ENCODE assay signal across 23 cellular contexts in genomic region chr22:44288951-44289350, GRCh38. TPM values are rescaled to one million over a fixed set of nuclear protein-coding genes. Genes with fewer than 3 reads are reported as not detected.
DNase-seq lines count a peak whose midpoint lies in the region; ATAC-seq, FAIRE-seq and TF ChIP-seq lines count a peak whose summit lies in the region.
"Had no signal": no experiment of that assay in that cellular context is flagged by ENCODE, and none has a peak within 500 bp of the region (broad histone marks: within the 10 kb centered on the region; RNA-seq: fewer than 3 reads in every experiment).

No MANE protein-coding gene starts in this region.

- no peak overlapping the region for H2BK20ac ChIP-seq in H1 (ENCODE audit: low read length)

- peaks cover 11 to 22% of the 10 kb centered on the region in 2 experiments; a peak in 3 of 5 replicates for H3K27me3 ChIP-seq in HepG2 (ENCODE audit: control insufficient read depth in 1 of 2, insufficient read depth in 2 of 2, low read length in 2 of 2)
- H3K27me3 ChIP-seq in right lobe of liver, result no peaks in the 10 kb centered on the region
- no peaks in the 10 kb centered on the region; a peak in 1 of 7 replicates for H3K27me3 ChIP-seq in H1 (replicated peaks in 1 of 4; ENCODE audit: control insufficient read depth in 3 of 4, extremely low read depth in 1 of 4, insufficient read depth in 3 of 4, low read length in 3 of 4)
- H3K27me3 ChIP-seq in vagina, result no peaks in the 10 kb centered on the region

- no peak overlapping the region; the same call in 1 of the 2 replicates for H2AK5ac ChIP-seq in H1 (ENCODE audit: low read depth, low read length)

- peak overlapping the region; percentile 47 for H2BK120ac ChIP-seq in H1 (replicated peaks; ENCODE audit: low read depth, low read length)

- H4K20me1 ChIP-seq in HepG2 (ENCODE audit: insufficient read depth, low read length) (no peaks in the 10 kb centered on the region), H1 (replicated peaks in 1 of 2; ENCODE audit: control insufficient read depth in 1 of 2, insufficient read depth in 2 of 2, low read length in 2 of 2) (no peaks in the 10 kb centered on the region)

- H3K4me1 ChIP-seq in HepG2 (ENCODE audit: insufficient read depth, low read length), result 0 out of 2 replicates have a peak, but pooled peaks cover 8% of the 10 kb centered on the region
- H3K4me1 ChIP-seq in right lobe of liver, result no peaks in the 10 kb centered on the region
- H3K4me1 ChIP-seq in H1 (replicated peaks in 1 of 4; ENCODE audit: control insufficient read depth in 3 of 4, insufficient read depth in 4 of 4, low read length in 3 of 4), result peaks cover 2 to 20% (median 10%) of the 10 kb centered on the region in 4 experiments
- no peaks in the 10 kb centered on the region for H3K4me1 ChIP-seq in mucosa of descending colon (ENCODE audit: low read depth)
- H3K4me1 ChIP-seq in vagina, result peaks cover 32% of the 10 kb centered on the region

- ATAC-seq in HepG2 (no peak; the same call in 2 of the 3 replicates), right lobe of liver (no peak), mucosa of descending colon (peak; percentile 74), HG03354 (IDR thresholded peaks at IDR 0.05; ENCODE audit: poor library complexity, severe bottlenecking, unreplicated experiment) (no peak)
- ATAC-seq: Right ventricle myocardium inferior had no signal

- H3K4me2 ChIP-seq in HepG2 (ENCODE audit: low read depth, low read length) (peak overlapping the region; percentile 14; the same call in 1 of the 2 replicates), H1 (ENCODE audit: insufficient read depth in 1 of 2, low read depth in 2 of 2, low read length in 2 of 2) (no peak overlapping the region)
- H3K4me2 ChIP-seq: GM23338, SK-N-SH had no signal

- H2BK15ac ChIP-seq in H1 (ENCODE audit: low read length), result peak overlapping the region; percentile 88; the same call in 1 of the 2 replicates

- peak overlapping the region; percentile 87 for H4K91ac ChIP-seq in H1 (replicated peaks; ENCODE audit: insufficient read length, low read length)

- H2AFZ ChIP-seq in HepG2 (ENCODE audit: low read length), result no peak overlapping the region
- H2AFZ ChIP-seq in H1 (ENCODE audit: low read length), result no peak overlapping the region
- H2AFZ ChIP-seq: GM23338 had no signal

- H3K4me3 ChIP-seq in HepG2 (replicated peaks in 1 of 3; ENCODE audit: insufficient read depth in 1 of 3, low read depth in 2 of 3, low read length in 3 of 3) (no peak overlapping the region), right lobe of liver (no peak overlapping the region), H1 (ENCODE audit: extremely low read depth in 1 of 4, insufficient read depth in 2 of 4, low read depth in 3 of 4, low read length in 4 of 4) (no peak overlapping the region), mucosa of descending colon (no peak overlapping the region), vagina (no peak overlapping the region)
- H3K4me3 ChIP-seq: GM23338 had no signal

- no peak overlapping the region for H4K8ac ChIP-seq in H1 (ENCODE audit: extremely low read depth, insufficient read depth, low read length)

- peak overlapping the region; percentile 91 for H2BK5ac ChIP-seq in H1 (ENCODE audit: low read depth, low read length)

- H3K79me1 ChIP-seq in H1 (ENCODE audit: low read depth, low read length), result no peaks in the 10 kb centered on the region

- FAIRE-seq in HepG2 (lab: Jason Lieb, UNC), result no peak
- FAIRE-seq in H1 (lab: Jason Lieb, UNC), result no peak
- FAIRE-seq: D721Med, GM12891 had no signal

- H3K9me3 ChIP-seq in HepG2 (ENCODE audit: low read length) (peaks cover 1% of the 10 kb centered on the region; the same call in 1 of the 2 replicates), right lobe of liver (no peaks in the 10 kb centered on the region), H1 (ENCODE audit: insufficient read depth in 2 of 2, low read depth in 1 of 2, low read length in 1 of 2) (no peaks in the 10 kb centered on the region), mucosa of descending colon (no peaks in the 10 kb centered on the region), vagina (no peaks in the 10 kb centered on the region)
- H3K9me3 ChIP-seq: SK-N-SH had no signal

- H3K56ac ChIP-seq in H1 (replicated peaks; ENCODE audit: insufficient read length, low read depth, low read length), result no peak overlapping the region

- H3K4ac ChIP-seq in H1 (replicated peaks; ENCODE audit: insufficient read length, low read depth, low read length), result no peak overlapping the region

- CTCF ChIA-PET in HepG2 (lab: Yijun Ruan, JAX; ENCODE audit: low intra/inter-chr PET ratio, low total read pairs) (no interaction called here), H1 (lab: Charles Lee; ENCODE audit: partially characterized antibody) (interaction anchor here (0.6 to 2.5 kb wide), 5 partner anchors 42 to 1576 kb away, joined by 3 to 5 read pairs (median 4); partner anchors contain the start of gene PARVG)

- TF ChIP-seq EP300 in HepG2 (IDR thresholded peaks at IDR 0.05; ENCODE audit: low read depth in 2 of 2, low read length in 2 of 2) (no peak), HepG2 (CRISPR knock-in tag; IDR thresholded peaks at IDR 0.05; ENCODE audit: borderline replicate concordance) (no peak), H1 (IDR thresholded peaks at IDR 0.05; ENCODE audit: borderline replicate concordance in 1 of 2, low read depth in 2 of 2, low read length in 2 of 2) (no peak)

- peak; percentile 8 for DNase-seq in HepG2 (ENCODE audit: low spot score)
- no peak for DNase-seq in right lobe of liver
- DNase-seq in H1 (ENCODE audit: low read depth in 1 of 2, low spot score in 2 of 2), result no peak
- DNase-seq in mucosa of descending colon, result no peak
- DNase-seq in vagina (ENCODE audit: extremely low spot score in 2 of 2), result no peak
- DNase-seq in DMS53 treated with DMSO at 0.1 percent for 48 hours (lab: John Stamatoyannopoulos, UW; ENCODE audit: unreplicated experiment), result no peak
- DNase-seq in G401 (ENCODE audit: low spot score), result no peak
- DNase-seq: CD4-positive, alpha-beta memory T cell; DMS79 treated with DMSO at 0.1 percent for 48 hours; GDM1; HFFc6; NCI-H1048; NCI-H1436 treated with DMSO at 0.1 percent for 48 hours; NCI-H2081; NCI-H510A; NCI-H82 had no signal

- TF ChIP-seq RAD21 in HepG2 (CRISPR knock-in tag; IDR thresholded peaks at IDR 0.05), result no peak
- TF ChIP-seq RAD21 in H1 (IDR thresholded peaks at IDR 0.05 in 1 of 2, conservative IDR thresholded peaks at IDR 0.05 in 1 of 2; ENCODE audit: low read depth in 2 of 2, low read length in 2 of 2), result no peak

- in situ Hi-C loops in HepG2 (cut with HindIII; ENCODE audit: extremely low pct_ligation_motif_present, low pct_unique_long_range_greater_than_20kb) (no loop called here), G401 (cut with HindIII; ENCODE audit: low sequenced_read_pairs) (loop anchor here (10.0 kb wide), 1 partner anchor 66 kb away; no protein-coding TSS in a partner anchor)

- H3K9ac ChIP-seq in HepG2 (ENCODE audit: insufficient read depth, low read depth, low read length) (no peak overlapping the region), H1 (replicated peaks in 1 of 4; ENCODE audit: extremely low read depth in 1 of 4, low read depth in 3 of 4, low read length in 3 of 4) (no peak overlapping the region)
- H3K9ac ChIP-seq: SK-N-SH had no signal

- peak overlapping the region; percentile 80; the same call in 1 of the 2 replicates for H2BK12ac ChIP-seq in H1 (ENCODE audit: low read depth, low read length)

- H3K23ac ChIP-seq in H1 (ENCODE audit: insufficient read length), result no peak overlapping the region

- no peak overlapping the region for H3K14ac ChIP-seq in H1 (ENCODE audit: insufficient read length)

- intact Hi-C loops in HepG2 (cut with micrococcal nuclease; ENCODE audit: unreplicated experiment) (no loop called here), right lobe of liver (cut with DNase I) (no loop called here), mucosa of descending colon (cut with DNase I, micrococcal nuclease) (no loop called here), vagina (cut with DNase I) (no loop called here)

- no peak overlapping the region for H4K5ac ChIP-seq in H1 (ENCODE audit: insufficient read length, low read depth, low read length)

- H3K18ac ChIP-seq in H1 (ENCODE audit: extremely low read depth, low read length), result no peak overlapping the region; the same call in 1 of the 2 replicates

- WGBS in HepG2 (ENCODE audit: low lambda C conversion rate), result no CpG with 5 or more reads among the region's 3 CpGs
- WGBS in right lobe of liver (ENCODE audit: insufficient coverage, low coverage, low lambda C conversion rate, missing lambda C conversion rate), result no CpG with 5 or more reads among the region's 3 CpGs
- WGBS in H1 (ENCODE audit: extremely low coverage in 1 of 2, insufficient coverage in 1 of 2, insufficient read length in 1 of 2, insufficient replicate concordance in 2 of 2, low coverage in 1 of 2, low lambda C conversion rate in 2 of 2, missing lambda C conversion rate in 1 of 2), 2 experiments, result 78% methylated on average over 3 of the region's 3 CpGs; no CpG with 5 or more reads in 1 of the 2 experiments

- TF ChIP-seq POLR2A in HepG2 (IDR thresholded peaks at IDR 0.05; ENCODE audit: insufficient read depth in 1 of 2, low read depth in 2 of 2, low read length in 2 of 2) (no peak), right lobe of liver (IDR thresholded peaks at IDR 0.05) (no peak), H1 (IDR thresholded peaks at IDR 0.05; ENCODE audit: control extremely low read depth in 1 of 2, low read depth in 2 of 2, low read length in 2 of 2) (no peak), vagina (IDR thresholded peaks at IDR 0.05) (no peak)

- no peaks in the 10 kb centered on the region for H3K36me3 ChIP-seq in HepG2 (replicated peaks in 1 of 2; ENCODE audit: control insufficient read depth in 1 of 2, insufficient read depth in 2 of 2, low read length in 2 of 2)
- no peaks in the 10 kb centered on the region for H3K36me3 ChIP-seq in right lobe of liver
- H3K36me3 ChIP-seq in H1 (ENCODE audit: control insufficient read depth in 2 of 4, insufficient read depth in 4 of 4, low read length in 3 of 4), result no peaks in the 10 kb centered on the region
- no peaks in the 10 kb centered on the region for H3K36me3 ChIP-seq in mucosa of descending colon (ENCODE audit: low read depth)
- H3K36me3 ChIP-seq in vagina, result no peaks in the 10 kb centered on the region

- no peaks in the 10 kb centered on the region for H3K23me2 ChIP-seq in H1 (ENCODE audit: low read depth, low read length)

- BruUV-seq in HepG2 (replicated peaks; lab: Mats Ljungman, UMichigan), result no TSS peak

- no peaks in the 10 kb centered on the region for H3K79me2 ChIP-seq in HepG2 (ENCODE audit: insufficient read depth, low read length)
- no peaks in the 10 kb centered on the region for H3K79me2 ChIP-seq in H1 (ENCODE audit: control insufficient read depth in 1 of 2, insufficient read depth in 2 of 2, low read length in 2 of 2)

- POLR2A ChIA-PET in HepG2 (lab: Yijun Ruan, JAX) (no interaction called here), H1 (lab: Charles Lee; ENCODE audit: partially characterized antibody) (no interaction called here)

- H3K27ac ChIP-seq in HepG2 (ENCODE audit: extremely low read length, insufficient read depth, low read length), result no peak overlapping the region
- H3K27ac ChIP-seq in right lobe of liver, result no peak overlapping the region
- H3K27ac ChIP-seq in H1 (ENCODE audit: low read depth, low read length), result no peak overlapping the region
- H3K27ac ChIP-seq in vagina, result peak overlapping the region; percentile 56
- H3K27ac ChIP-seq: 22Rv1 had no signal

- TF ChIP-seq CTCF in HepG2 (CRISPR knock-in tag; IDR thresholded peaks at IDR 0.05), result no peak
- no peak for TF ChIP-seq CTCF in right lobe of liver (IDR thresholded peaks at IDR 0.05)
- TF ChIP-seq CTCF in H1 (IDR thresholded peaks at IDR 0.05; ENCODE audit: control extremely low read depth in 1 of 3, insufficient read depth in 1 of 3, low read depth in 1 of 3, low read length in 3 of 3), result no peak
- no peak for TF ChIP-seq CTCF in mucosa of descending colon (IDR thresholded peaks at IDR 0.05)
- no peak for TF ChIP-seq CTCF in vagina (IDR thresholded peaks at IDR 0.05)

RNA-seq across cellular contexts. Expression of gene SHISAL1, which starts 23.8 kb away (rescaled TPM):
- not detected in 2 replicates for total RNA-seq in HepG2 (2016; rRNA removed; fragmentation: Illumina TruSeq; extraction: Trizol)
- total RNA-seq in HepG2 (2016; cell fraction: cytosol; rRNA removed; fragmentation: Illumina TruSeq; extraction: Trizol; ENCODE audit: low read depth), result not detected in 2 replicates
- not detected in 2 replicates for total RNA-seq in HepG2 (2016; cell fraction: insoluble cytoplasmic fraction; rRNA removed; fragmentation: Illumina TruSeq; extraction: Trizol)
- not detected in 2 replicates for total RNA-seq in HepG2 (2016; cell fraction: membrane; rRNA removed; fragmentation: Illumina TruSeq; extraction: Trizol)
- not detected in 2 replicates for total RNA-seq in HepG2 (2016; cell fraction: nucleus; rRNA removed; fragmentation: Illumina TruSeq; extraction: Trizol)
- polyA plus RNA-seq in HepG2 (2011; rRNA removed), result not detected in 2 replicates
- not detected in 2 replicates for polyA plus RNA-seq in HepG2 (2011; cell fraction: cytosol; rRNA removed)
- polyA plus RNA-seq in HepG2 (2011; cell fraction: nucleus; rRNA removed), result not detected in 2 replicates
- not detected in 2 replicates for polyA plus RNA-seq in HepG2 (2012)
- polyA plus RNA-seq in HepG2 (2016; cell fraction: cytosol; fragmentation: Illumina TruSeq; extraction: Trizol; ENCODE audit: low read depth), result not detected in 2 replicates
- not detected in 2 replicates for polyA plus RNA-seq in HepG2 (2016; cell fraction: insoluble cytoplasmic fraction; fragmentation: Illumina TruSeq; extraction: Trizol; ENCODE audit: low read depth)
- polyA plus RNA-seq in HepG2 (2016; cell fraction: membrane; fragmentation: Illumina TruSeq; extraction: Trizol; ENCODE audit: low read depth), result not detected in 2 replicates
- polyA plus RNA-seq in HepG2 (2016; cell fraction: nucleus; fragmentation: Illumina TruSeq; extraction: Trizol; ENCODE audit: insufficient read depth, low read depth), result not detected in 2 replicates
- 0.04 and 16.2 TPM in 2 replicates for polyA minus RNA-seq in HepG2 (2011; rRNA and poly(A)+ RNA removed; ENCODE audit: low replicate concordance)
- polyA minus RNA-seq in HepG2 (2011; cell fraction: cytosol; rRNA and poly(A)+ RNA removed), result 0.09 TPM in 1 of 2 replicates, not detected in the other
- polyA minus RNA-seq in HepG2 (2011; cell fraction: nucleus; rRNA and poly(A)+ RNA removed), result not detected in 2 replicates
- under 1 TPM; 0.05 to 0.31 (median 0.17) TPM for total RNA-seq in right lobe of liver
- total RNA-seq in H1 (2021; fragmentation: NEBNext Ultra II Directional; extraction: Animal tissue kit (Norgen Biotek cat#: 25700)), result 5.4 and 5.8 TPM in 2 replicates
- 2.4 and 3.7 TPM in 2 replicates for polyA plus RNA-seq in H1 (2011; rRNA removed)
- polyA plus RNA-seq in H1 (2011; cell fraction: cytosol; rRNA removed), result 2.7 TPM
- polyA plus RNA-seq in H1 (2011; cell fraction: nucleus; rRNA removed), result 3.0 TPM
- polyA plus RNA-seq in H1 (2012, experiment 1 of 2), result 4.3 to 5.6 TPM (median 5.0 TPM) in 4 replicates
- polyA plus RNA-seq in H1 (2012, experiment 2 of 2), result 3.5 TPM
- polyA plus RNA-seq in H1 (2013, experiment 1 of 2), result 2.3 TPM
- polyA plus RNA-seq in H1 (2013, experiment 2 of 2), result 2.5 TPM
- 7.7 and 11.4 TPM in 2 replicates for polyA minus RNA-seq in H1 (2011; rRNA and poly(A)+ RNA removed)
- 2.6 TPM for polyA minus RNA-seq in H1 (2011; cell fraction: cytosol; rRNA and poly(A)+ RNA removed)
- polyA minus RNA-seq in H1 (2011; cell fraction: nucleus; rRNA and poly(A)+ RNA removed), result 2.2 TPM
- total RNA-seq in mucosa of descending colon, result 10 to 100 TPM in 1 of 3 donors, 1 to 10 TPM in 1, under 1 TPM in 1; 0.38 to 34.3 (median 1.1) TPM
- 7.6 TPM for total RNA-seq in vagina
- under 0.01 and 0.10 TPM in 2 replicates for total RNA-seq in G401 (2014; rRNA removed; shearing (Covaris generic))
- total RNA-seq: CD4-positive, alpha-beta memory T cell; HFFc6 had no signal
- polyA plus RNA-seq: CD4-positive, alpha-beta memory T cell had no signal
